In genomic region chr15:43329960-43330779, GRCh38 we compare ENCODE assay signal across 8 cellular contexts. TPM values are rescaled to one million over a fixed set of nuclear protein-coding genes. Genes with fewer than 3 reads are reported as not detected.
DNase-seq lines count a peak whose midpoint lies in the region; ATAC-seq and TF ChIP-seq lines count a peak whose summit lies in the region.

Gene LCMT2, minus strand, starts transcription at chr15:43330573. Its CDS starts 84 bp downstream, at chr15:43330489.

- H3K27me3 ChIP-seq in liver (ENCODE audit: control insufficient read depth in 4 of 4, insufficient read depth in 4 of 4, low read length in 3 of 4), result no peaks in the 10 kb centered on the region

- no peaks in the 10 kb centered on the region for H3K9me3 Mint-ChIP-seq in activated CD4-positive, alpha-beta memory T cell treated with anti-CD3 and anti-CD28 coated beads for 36 hours

- peak within 1 kb of the TSS; percentile 71 to 96 (median 82) for H3K4me3 ChIP-seq in liver (ENCODE audit: low read depth in 1 of 3, low read length in 3 of 3)

- H3K36me3 ChIP-seq in liver (ENCODE audit: control insufficient read depth in 4 of 4, insufficient read depth in 3 of 4, low read depth in 1 of 4, low read length in 3 of 4), result peaks cover 0 to 3% (median 0%) of the 10 kb centered on the region in 4 donors

- POLR2A ChIA-PET in activated CD4-positive, alpha-beta memory T cell treated with anti-CD3 and anti-CD28 coated beads for 36 hours (lab: Charles Lee), result interaction anchor here (0.7 to 1.3 kb wide), 3 partner anchors 22 to 177 kb away, joined by 3 to 6 read pairs (median 4); partner anchors contain the start of genes TUBGCP4 and ZSCAN29

- intact Hi-C loops in activated CD4-positive, alpha-beta memory T cell treated with anti-CD3 and anti-CD28 coated beads for 36 hours (cut with micrococcal nuclease), result loop anchor here (1.0 to 5.0 kb wide), 4 partner anchors 41 to 417 kb away; partner anchors contain the start of genes CCNDBP1, PDIA3, TUBGCP4 and UBR1

- peak within 1 kb of the TSS; percentile 89 for H3K27ac ChIP-seq in C4-2B
- peak within 1 kb of the TSS; percentile 95 to 96 for H3K27ac ChIP-seq in liver (ENCODE audit: low read depth in 1 of 2, low read length in 2 of 2)

- WGBS in liver, result under 1% methylated on average over 86 of the region's 86 CpGs

- H3K36me3 Mint-ChIP-seq in activated CD4-positive, alpha-beta memory T cell treated with anti-CD3 and anti-CD28 coated beads for 36 hours, result peaks cover 24% of the 10 kb centered on the region

- H3K4me1 ChIP-seq in liver (ENCODE audit: control insufficient read depth in 4 of 4, insufficient read depth in 4 of 4, low read length in 3 of 4), result peaks cover 5 to 25% (median 13%) of the 10 kb centered on the region in 4 donors

- peak in 1 of 2 donors; percentile 5 for TF ChIP-seq RAD21 in liver (IDR thresholded peaks at IDR 0.05)

- peak within 1 kb of the TSS; percentile 92 for H3K4me3 Mint-ChIP-seq in activated CD4-positive, alpha-beta memory T cell treated with anti-CD3 and anti-CD28 coated beads for 36 hours

- H3K27ac Mint-ChIP-seq in activated CD4-positive, alpha-beta memory T cell treated with anti-CD3 and anti-CD28 coated beads for 36 hours, result peak within 1 kb of the TSS; percentile 99

- H3K9ac ChIP-seq in liver (ENCODE audit: low read depth in 1 of 2, low read length in 2 of 2), result peak within 1 kb of the TSS; percentile 85 to 87

- H3K27me3 Mint-ChIP-seq in activated CD4-positive, alpha-beta memory T cell treated with anti-CD3 and anti-CD28 coated beads for 36 hours, result no peaks in the 10 kb centered on the region

- DNase-seq in NCI-H82 treated with DMSO at 0.1 percent for 48 hours (lab: John Stamatoyannopoulos, UW; ENCODE audit: unreplicated experiment), result peak; percentile 84
- peak; percentile 94 for DNase-seq in activated CD4-positive, alpha-beta memory T cell treated with anti-CD3 and anti-CD28 coated beads for 36 hours
- peak; percentile 90 to 92 for DNase-seq in dermis microvascular lymphatic vessel endothelial cell (ENCODE audit: low read depth in 2 of 2)
- DNase-seq in stimulated activated CD4-positive, alpha-beta T cell treated with anti-CD3 and anti-CD28 coated beads, Interleukin-4, amount 100 ng/mL, for 1 hour, result peak; percentile 86

- CTCF ChIA-PET in activated CD4-positive, alpha-beta memory T cell treated with anti-CD3 and anti-CD28 coated beads for 36 hours (lab: Charles Lee), result interaction anchor here (0.5 kb wide), 1 partner anchor 33 kb away, joined by 3 read pairs; no protein-coding TSS in a partner anchor

- H3K9me3 ChIP-seq in liver (ENCODE audit: control insufficient read depth in 4 of 4, low read length in 3 of 4), result no peaks in the 10 kb centered on the region

- ATAC-seq in GM19395 (IDR thresholded peaks at IDR 0.05; ENCODE audit: unreplicated experiment) (peak; percentile 94), HG03565 (IDR thresholded peaks at IDR 0.05; ENCODE audit: unreplicated experiment) (peak; percentile 82)

- TF ChIP-seq CTCF in C4-2B (conservative IDR thresholded peaks at IDR 0.05), result no peak
- TF ChIP-seq CTCF in liver (IDR thresholded peaks at IDR 0.05; ENCODE audit: low read depth, low read length, missing input control), result no peak

- peaks cover 41% of the 10 kb centered on the region for H3K4me1 Mint-ChIP-seq in activated CD4-positive, alpha-beta memory T cell treated with anti-CD3 and anti-CD28 coated beads for 36 hours (ENCODE audit: low read depth)

TF ChIP-seq in liver, 16 proteins besides CTCF, POLR2A, EP300 and RAD21:
- TF ChIP-seq ZBTB33 (IDR thresholded peaks at IDR 0.05), result no peak
- no peak for TF ChIP-seq HNF4G (IDR thresholded peaks at IDR 0.05)
- no peak for TF ChIP-seq FOXA2 (IDR thresholded peaks at IDR 0.05)
- TF ChIP-seq EGR1 (IDR thresholded peaks at IDR 0.05; ENCODE audit: low read depth in 2 of 2), result peak; percentile 81 to 93
- TF ChIP-seq MAX (IDR thresholded peaks at IDR 0.05), result peak; percentile 95
- TF ChIP-seq HNF4A (conservative IDR thresholded peaks at IDR 0.05), result peak; percentile 49 to 65
- peak; percentile 76 for TF ChIP-seq REST (IDR thresholded peaks at IDR 0.05)
- TF ChIP-seq NR2F2 (IDR thresholded peaks at IDR 0.05), result peak; percentile 93
- peak; percentile 88 for TF ChIP-seq TAF1 (conservative IDR thresholded peaks at IDR 0.05)
- no peak for TF ChIP-seq ATF3 (IDR thresholded peaks at IDR 0.05)
- peak in 1 of 2 donors; percentile 41 for TF ChIP-seq JUND (IDR thresholded peaks at IDR 0.05)
- TF ChIP-seq FOXA1 (IDR thresholded peaks at IDR 0.05), result no peak
- TF ChIP-seq RXRA (IDR thresholded peaks at IDR 0.05), result peak; percentile 69 to 85
- peak; percentile 93 to 97 for TF ChIP-seq GABPA (IDR thresholded peaks at IDR 0.05 in 1 of 2, conservative IDR thresholded peaks at IDR 0.05 in 1 of 2)
- TF ChIP-seq SP1 (IDR thresholded peaks at IDR 0.05), result peak; percentile 75
- no peak for TF ChIP-seq YY1 (IDR thresholded peaks at IDR 0.05)
TF ChIP-seq in liver: peak in this region for 10.

RNA-seq across cellular contexts. Expression of gene LCMT2, which starts in this region (rescaled TPM):
- total RNA-seq in activated CD4-positive, alpha-beta memory T cell treated with anti-CD3 and anti-CD28 coated beads for 36 hours, result 1 to 10 TPM; 7.7 to 9.1 TPM
- total RNA-seq in dermis microvascular lymphatic vessel endothelial cell (2.8 and 6.1 TPM in 2 replicates), liver (1 to 10 TPM; 4.0 to 4.3 TPM)
- polyA plus RNA-seq in liver, result 1 to 10 TPM; 3.1 to 3.7 TPM

Comparison
In these comparisons a context has a peak if more than half of its experiments do, and no peak if none do; other contexts are left out.
1. Peak in every context shown above with its lines: DNase-seq, ATAC-seq, H3K4me3 ChIP-seq and H3K27ac ChIP-seq.